ENCODE assay signal across 17 cellular contexts in genomic region chr19:28386080-28386869, GRCh38.
DNase-seq lines count a peak whose midpoint lies in the region; ATAC-seq and TF ChIP-seq lines count a peak whose summit lies in the region.
"Had no signal": no experiment of that assay in that cellular context is flagged by ENCODE, and none has a peak within 500 bp of the region (broad histone marks: within the 10 kb centered on the region; RNA-seq: fewer than 3 reads in every experiment).

No MANE protein-coding gene starts in this region.

- H3K4me1 ChIP-seq in OCI-LY7 (ENCODE audit: insufficient read depth, low read length, poor library complexity, severe bottlenecking): peaks cover 17% of the 10 kb centered on the region
- H3K4me1 ChIP-seq: Peyer's patch had no signal

- POLR2A ChIA-PET in OCI-LY7 (lab: Charles Lee): interaction anchor here (0.5 to 0.6 kb wide), 2 partner anchors 143 to 720 kb away, joined by 3 read pairs; no protein-coding TSS in a partner anchor

- H3K4me3 ChIP-seq in OCI-LY7 (ENCODE audit: low read depth, low read length, poor library complexity, severe bottlenecking): no peak overlapping the region
- H3K4me3 ChIP-seq: Peyer's patch had no signal

- no peak for TF ChIP-seq CTCF in OCI-LY7 (conservative IDR thresholded peaks at IDR 0.05; ENCODE audit: low read length)

- DNase-seq in activated naive CD8-positive, alpha-beta T cell treated with anti-CD3 and anti-CD28 coated beads for 36 hours: no peak
- peak; percentile 51 for DNase-seq in OCI-LY7 (ENCODE audit: low spot score)
- peak in 2 of 3 donors; percentile 2 to 15 for DNase-seq in immature natural killer cell
- DNase-seq in D341Med (ENCODE audit: low spot score): no peak
- no peak for DNase-seq in GM19240 (ENCODE audit: insufficient read length, low spot score)
- DNase-seq: DMS153, HFFc6, KBM-7, NCI-H1092, NCI-H1694 treated with DMSO at 0.1 percent for 48 hours, NCI-H69, Peyer's patch, Right ventricle myocardium superior had no signal

- BruUV-seq in OCI-LY7 (replicated peaks; lab: Mats Ljungman, UMichigan): no TSS peak

- ATAC-seq in HG02885 (IDR thresholded peaks at IDR 0.05; ENCODE audit: poor library complexity, unreplicated experiment): no peak

- peak overlapping the region; percentile 66 for H3K4me3 Mint-ChIP-seq in activated naive CD8-positive, alpha-beta T cell
- H3K4me3 Mint-ChIP-seq in activated naive CD8-positive, alpha-beta T cell treated with anti-CD3 and anti-CD28 coated beads for 36 hours: no peak overlapping the region
- peak overlapping the region; percentile 9 to 63 (median 46) for H3K4me3 Mint-ChIP-seq in immature natural killer cell
- H3K4me3 Mint-ChIP-seq: B cell, HFFc6 had no signal

- peak overlapping the region; percentile 87 for H3K27ac Mint-ChIP-seq in activated naive CD8-positive, alpha-beta T cell
- H3K27ac Mint-ChIP-seq in activated naive CD8-positive, alpha-beta T cell treated with anti-CD3 and anti-CD28 coated beads for 36 hours: no peak overlapping the region
- peak overlapping the region; percentile 41 to 91 (median 62) for H3K27ac Mint-ChIP-seq in immature natural killer cell
- H3K27ac Mint-ChIP-seq: B cell, HFFc6 had no signal

- H3K79me2 ChIP-seq in OCI-LY7 (ENCODE audit: insufficient read depth, low read depth, low read length): no peaks in the 10 kb centered on the region

- no peaks in the 10 kb centered on the region for H3K9me3 ChIP-seq in OCI-LY7 (ENCODE audit: low read length)
- H3K9me3 ChIP-seq: Peyer's patch had no signal

- peak overlapping the region; percentile 49 for H3K4me2 ChIP-seq in OCI-LY7 (ENCODE audit: low read length)

- intact Hi-C loops in OCI-LY7 (cut with micrococcal nuclease; ENCODE audit: unreplicated experiment): no loop called here

- no peaks in the 10 kb centered on the region for H3K27me3 Mint-ChIP-seq in activated naive CD8-positive, alpha-beta T cell
- no peaks in the 10 kb centered on the region for H3K27me3 Mint-ChIP-seq in activated naive CD8-positive, alpha-beta T cell treated with anti-CD3 and anti-CD28 coated beads for 36 hours
- peaks cover 0 to 3% (median 2%) of the 10 kb centered on the region in 3 donors for H3K27me3 Mint-ChIP-seq in immature natural killer cell (ENCODE audit: low read depth in 3 of 3)
- H3K27me3 Mint-ChIP-seq: B cell had no signal

- peak overlapping the region; percentile 37 for H3K27ac ChIP-seq in OCI-LY7 (ENCODE audit: low read depth, low read length, poor library complexity, severe bottlenecking)
- H3K27ac ChIP-seq: HL-60, Peyer's patch had no signal

- peak overlapping the region; percentile 69; the same call in 1 of the 2 replicates for H2AFZ ChIP-seq in OCI-LY7 (ENCODE audit: low read length)

- H3K9me3 Mint-ChIP-seq in activated naive CD8-positive, alpha-beta T cell (ENCODE audit: low read depth): no peaks in the 10 kb centered on the region
- H3K9me3 Mint-ChIP-seq in activated naive CD8-positive, alpha-beta T cell treated with anti-CD3 and anti-CD28 coated beads for 36 hours: peaks cover 4% of the 10 kb centered on the region
- peaks cover 0 to 7% (median 0%) of the 10 kb centered on the region in 6 donors for H3K9me3 Mint-ChIP-seq in immature natural killer cell

- peaks cover 6% of the 10 kb centered on the region for H3K36me3 Mint-ChIP-seq in activated naive CD8-positive, alpha-beta T cell
- no peaks in the 10 kb centered on the region for H3K36me3 Mint-ChIP-seq in activated naive CD8-positive, alpha-beta T cell treated with anti-CD3 and anti-CD28 coated beads for 36 hours
- H3K36me3 Mint-ChIP-seq in immature natural killer cell: peaks cover 0 to 5% (median 0%) of the 10 kb centered on the region in 3 donors

- H4K20me1 ChIP-seq in OCI-LY7 (ENCODE audit: insufficient read depth, low read length): no peaks in the 10 kb centered on the region

- CTCF ChIA-PET in OCI-LY7 (lab: Charles Lee; ENCODE audit: unreplicated experiment): no interaction called here

- H3K9me2 ChIP-seq in OCI-LY7 (ENCODE audit: insufficient read depth, low read length): no peaks in the 10 kb centered on the region

- no peaks in the 10 kb centered on the region for H3K36me3 ChIP-seq in OCI-LY7 (ENCODE audit: insufficient read depth, low read length)
- H3K36me3 ChIP-seq: Peyer's patch had no signal

- peaks cover 24% of the 10 kb centered on the region for H3K4me1 Mint-ChIP-seq in activated naive CD8-positive, alpha-beta T cell (ENCODE audit: low read depth)
- H3K4me1 Mint-ChIP-seq in activated naive CD8-positive, alpha-beta T cell treated with anti-CD3 and anti-CD28 coated beads for 36 hours: no peaks in the 10 kb centered on the region
- H3K4me1 Mint-ChIP-seq in immature natural killer cell: peaks cover 18 to 22% of the 10 kb centered on the region in 2 donors
- H3K4me1 Mint-ChIP-seq: B cell had no signal

Comparison
In these comparisons a context has a peak if more than half of its experiments do, and no peak if none do; other contexts are left out.
1. DNase-seq: peak in OCI-LY7 (single experiment) and immature natural killer cell (2 of 3); none in activated naive CD8-positive, alpha-beta T cell treated with anti-CD3 and anti-CD28 coated beads for 36 hours (single experiment), D341Med (single experiment) and GM19240 (single experiment).